ENCODE assay signal across 11 cellular contexts in genomic region chr17:77458202-77459017, GRCh38.
DNase-seq lines count a peak whose midpoint lies in the region; ATAC-seq and TF ChIP-seq lines count a peak whose summit lies in the region.
"Had no signal": no experiment of that assay in that cellular context is flagged by ENCODE, and none has a peak within 500 bp of the region (broad histone marks: within the 10 kb centered on the region; RNA-seq: fewer than 3 reads in every experiment).

No MANE protein-coding gene starts in this region.

- peaks cover 32% of the 10 kb centered on the region for H3K4me1 Mint-ChIP-seq in activated CD8-positive, alpha-beta T cell treated with anti-CD3 and anti-CD28 coated beads for 36 hours (ENCODE audit: low read depth)

- no peak for TF ChIP-seq CTCF in activated CD8-positive, alpha-beta T cell treated with anti-CD3 and anti-CD28 coated beads for 36 hours (IDR thresholded peaks at IDR 0.05)

- intact Hi-C loops in activated CD8-positive, alpha-beta T cell treated with anti-CD3 and anti-CD28 coated beads for 36 hours (cut with micrococcal nuclease) = no loop called here

- peak overlapping the region; percentile 84 for H3K4me3 Mint-ChIP-seq in activated CD8-positive, alpha-beta T cell treated with anti-CD3 and anti-CD28 coated beads for 36 hours

- ATAC-seq in activated CD8-positive, alpha-beta T cell treated with anti-CD3 and anti-CD28 coated beads for 36 hours = no peak
- no peak for ATAC-seq in GM18870 (IDR thresholded peaks at IDR 0.05; ENCODE audit: unreplicated experiment)
- no peak for ATAC-seq in HG02870 (IDR thresholded peaks at IDR 0.05; ENCODE audit: unreplicated experiment)
- ATAC-seq in GM18858 (IDR thresholded peaks at IDR 0.05; ENCODE audit: unreplicated experiment) = no peak

- POLR2A ChIA-PET in activated CD8-positive, alpha-beta T cell treated with anti-CD3 and anti-CD28 coated beads for 36 hours (lab: Charles Lee) = interaction anchor here (0.8 to 16.3 kb wide), 9 partner anchors 8 to 53 kb away, joined by 3 to 410 read pairs (median 5); no protein-coding TSS in a partner anchor

- H3K9me3 Mint-ChIP-seq in activated CD8-positive, alpha-beta T cell treated with anti-CD3 and anti-CD28 coated beads for 36 hours = no peaks in the 10 kb centered on the region

- DNase-seq in activated CD4-positive, alpha-beta T cell treated with anti-CD3 and anti-CD28 coated beads for 48 hours = peak; percentile 72
- no peak for DNase-seq in activated CD4-positive, alpha-beta T cell treated with anti-CD3 and anti-CD28 coated beads, Interleukin-2, amount 50 U/mL, for 1 hour
- peak; percentile 70 for DNase-seq in activated CD8-positive, alpha-beta T cell treated with anti-CD3 and anti-CD28 coated beads for 36 hours
- DNase-seq in islet precursor cell = peak; percentile 82
- DNase-seq in stimulated activated naive CD4-positive, alpha-beta T cell treated with Interleukin-2 at 50 U/mL for 16 hours (lab: John Stamatoyannopoulos, UW) = peak; percentile 34
- DNase-seq: effector CD4-positive, alpha-beta T cell; NCI-H1436; occipital lobe had no signal

- peak overlapping the region; percentile 96 for H3K27ac Mint-ChIP-seq in activated CD8-positive, alpha-beta T cell treated with anti-CD3 and anti-CD28 coated beads for 36 hours

- CTCF ChIA-PET in activated CD8-positive, alpha-beta T cell treated with anti-CD3 and anti-CD28 coated beads for 36 hours (lab: Charles Lee) = interaction anchor here (0.6 to 4.3 kb wide), 8 partner anchors 15 to 58 kb away, joined by 3 to 24 read pairs (median 8); no protein-coding TSS in a partner anchor

- no peaks in the 10 kb centered on the region for H3K27me3 Mint-ChIP-seq in activated CD8-positive, alpha-beta T cell treated with anti-CD3 and anti-CD28 coated beads for 36 hours

- H3K36me3 Mint-ChIP-seq in activated CD8-positive, alpha-beta T cell treated with anti-CD3 and anti-CD28 coated beads for 36 hours (ENCODE audit: low read depth) = peaks cover 81% of the 10 kb centered on the region
